21 cellular contexts compared by ENCODE assay signal in genomic region chr2:23603581-23603980, GRCh38.
A peak's percentile ranks its signal among the peaks of the same experiment; 100 is the strongest.
DNase-seq lines count a peak whose midpoint lies in the region; ATAC-seq, FAIRE-seq and TF ChIP-seq lines count a peak whose summit lies in the region.
"Had no signal": no experiment of that assay in that cellular context is flagged by ENCODE, and none has a peak within 500 bp of the region (broad histone marks: within the 10 kb centered on the region; RNA-seq: fewer than 3 reads in every experiment).

No MANE protein-coding gene starts in this region.

- TF ChIP-seq CTCF in BE2C (IDR thresholded peaks at IDR 0.05; ENCODE audit: low read depth, low read length) (no peak), H1 (IDR thresholded peaks at IDR 0.05; ENCODE audit: control extremely low read depth in 1 of 3, insufficient read depth in 1 of 3, low read depth in 1 of 3, low read length in 3 of 3) (no peak), omental fat pad (IDR thresholded peaks at IDR 0.05) (no peak)

- no peaks in the 10 kb centered on the region for H3K79me1 ChIP-seq in H1 (ENCODE audit: low read depth, low read length)

- CTCF ChIA-PET in H1 (lab: Charles Lee; ENCODE audit: partially characterized antibody) = interaction anchor here (0.6 to 2.0 kb wide), 4 partner anchors 14 to 33 kb away, joined by 3 to 6 read pairs (median 4); no protein-coding TSS in a partner anchor

- H3K9me3 ChIP-seq in BE2C (no peaks in the 10 kb centered on the region), H1 (ENCODE audit: insufficient read depth in 2 of 2, low read depth in 1 of 2, low read length in 1 of 2) (peaks cover 5 to 9% of the 10 kb centered on the region in 2 experiments; a peak in 3 of 4 replicates), muscle layer of duodenum (ENCODE audit: control insufficient read depth in 1 of 2, low read length in 2 of 2) (no peaks in the 10 kb centered on the region)

- H3K27ac ChIP-seq in H1 (ENCODE audit: low read depth, low read length) (no peak overlapping the region), muscle layer of duodenum (ENCODE audit: low read length) (peak overlapping the region; percentile 71)
- H3K27ac ChIP-seq: BLaER1 treated with 17β-estradiol and CSF1 and Interleukin-3, amounts not matched to agents 10 nM and 100 nM had no signal

- no peak overlapping the region for H2BK120ac ChIP-seq in H1 (replicated peaks; ENCODE audit: low read depth, low read length)

- no peak overlapping the region for H3K56ac ChIP-seq in H1 (replicated peaks; ENCODE audit: insufficient read length, low read depth, low read length)

- 90% methylated on average over 12 of the region's 12 CpGs; no CpG with 5 or more reads in 1 of the 2 experiments for WGBS in H1 (ENCODE audit: extremely low coverage in 1 of 2, insufficient coverage in 1 of 2, insufficient read length in 1 of 2, insufficient replicate concordance in 2 of 2, low coverage in 1 of 2, low lambda C conversion rate in 2 of 2, missing lambda C conversion rate in 1 of 2), 2 experiments

- H4K91ac ChIP-seq in H1 (replicated peaks; ENCODE audit: insufficient read length, low read length) = no peak overlapping the region

- no peak overlapping the region for H3K23ac ChIP-seq in H1 (ENCODE audit: insufficient read length)

- TF ChIP-seq POLR2A in H1 (IDR thresholded peaks at IDR 0.05; ENCODE audit: control extremely low read depth in 1 of 2, low read depth in 2 of 2, low read length in 2 of 2) = no peak

- no peak for TF ChIP-seq RAD21 in H1 (IDR thresholded peaks at IDR 0.05 in 1 of 2, conservative IDR thresholded peaks at IDR 0.05 in 1 of 2; ENCODE audit: low read depth in 2 of 2, low read length in 2 of 2)

- no peak overlapping the region for H4K5ac ChIP-seq in H1 (ENCODE audit: insufficient read length, low read depth, low read length)

- no peak overlapping the region for H3K9ac ChIP-seq in H1 (replicated peaks in 1 of 4; ENCODE audit: extremely low read depth in 1 of 4, low read depth in 3 of 4, low read length in 3 of 4)
- H3K9ac ChIP-seq: BLaER1 treated with 17β-estradiol and CSF1 and Interleukin-3, amounts not matched to agents 10 nM and 100 nM had no signal

- H2BK5ac ChIP-seq in H1 (ENCODE audit: low read depth, low read length) = no peak overlapping the region

- H2BK12ac ChIP-seq in H1 (ENCODE audit: low read depth, low read length) = no peak overlapping the region

- no peaks in the 10 kb centered on the region for H4K20me1 ChIP-seq in H1 (replicated peaks in 1 of 2; ENCODE audit: control insufficient read depth in 1 of 2, insufficient read depth in 2 of 2, low read length in 2 of 2)

- no peak overlapping the region; the same call in 1 of the 2 replicates for H4K8ac ChIP-seq in H1 (ENCODE audit: extremely low read depth, insufficient read depth, low read length)

- peak; percentile 3 for DNase-seq in BE2C
- DNase-seq in H1 (ENCODE audit: low read depth in 1 of 2, low spot score in 2 of 2) = no peak
- peak; percentile 4 for DNase-seq in retina
- no peak for DNase-seq in omental fat pad (ENCODE audit: low spot score)
- DNase-seq in stimulated activated CD4-positive, alpha-beta T cell treated with anti-CD3 and anti-CD28 coated beads, Interleukin-4, amount 100 ng/mL, for 1 hour = no peak
- DNase-seq in stimulated activated naive B cell treated with anti-CD40 and anti-IgM and Interleukin-4, amounts not matched to agents 10 μg/mL and 1 μg/mL and 100 μg/mL, for 72 hours = no peak
- DNase-seq: CD8-positive, alpha-beta memory T cell; MM.1S; NCI-H1092; NCI-H1436 treated with DMSO at 0.1 percent for 48 hours; NCI-H2029; NCI-H526; PC-3; RPMI8226 had no signal

- H3K14ac ChIP-seq in H1 (ENCODE audit: insufficient read length) = no peak overlapping the region

- H3K4me2 ChIP-seq in H1 (ENCODE audit: insufficient read depth in 1 of 2, low read depth in 2 of 2, low read length in 2 of 2) = no peak overlapping the region
- H3K4me2 ChIP-seq: BLaER1 treated with 17β-estradiol and CSF1 and Interleukin-3, amounts not matched to agents 10 nM and 100 nM; GM23338 had no signal

- peaks cover 9 to 24% of the 10 kb centered on the region in 2 donors for H3K27me3 Mint-ChIP-seq in stimulated activated naive B cell treated with anti-CD40 and anti-IgM and Interleukin-4, amounts not matched to agents 10 μg/mL and 1 μg/mL and 100 μg/mL, for 72 hours

- no peak overlapping the region for H3K4ac ChIP-seq in H1 (replicated peaks; ENCODE audit: insufficient read length, low read depth, low read length)

- TF ChIP-seq EP300 in H1 (IDR thresholded peaks at IDR 0.05; ENCODE audit: borderline replicate concordance in 1 of 2, low read depth in 2 of 2, low read length in 2 of 2) = no peak

- H3K36me3 ChIP-seq in BE2C (no peaks in the 10 kb centered on the region), H1 (ENCODE audit: control insufficient read depth in 2 of 4, insufficient read depth in 4 of 4, low read length in 3 of 4) (no peaks in the 10 kb centered on the region; a peak in 1 of 8 replicates), muscle layer of duodenum (ENCODE audit: control insufficient read depth in 1 of 2, insufficient read depth in 2 of 2, low read length in 2 of 2) (no peaks in the 10 kb centered on the region)
- H3K36me3 ChIP-seq: BLaER1 treated with 17β-estradiol and CSF1 and Interleukin-3, amounts not matched to agents 10 nM and 100 nM had no signal

- no peaks in the 10 kb centered on the region for H3K27me3 ChIP-seq in BE2C
- H3K27me3 ChIP-seq in H1 (replicated peaks in 1 of 4; ENCODE audit: control insufficient read depth in 3 of 4, extremely low read depth in 1 of 4, insufficient read depth in 3 of 4, low read length in 3 of 4) = no peaks in the 10 kb centered on the region
- H3K27me3 ChIP-seq in muscle layer of duodenum (ENCODE audit: low read depth, low read length) = no peaks in the 10 kb centered on the region

- H3K4me3 ChIP-seq in BE2C (ENCODE audit: low read depth, low read length) = no peak overlapping the region
- no peak overlapping the region for H3K4me3 ChIP-seq in H1 (ENCODE audit: extremely low read depth in 1 of 4, insufficient read depth in 2 of 4, low read depth in 3 of 4, low read length in 4 of 4)
- H3K4me3 ChIP-seq in muscle layer of duodenum (ENCODE audit: low read depth in 1 of 2, low read length in 2 of 2) = no peak overlapping the region
- H3K4me3 ChIP-seq: BLaER1 treated with 17β-estradiol and CSF1 and Interleukin-3, amounts not matched to agents 10 nM and 100 nM; GM23338 had no signal

- no peak overlapping the region for H3K18ac ChIP-seq in H1 (ENCODE audit: extremely low read depth, low read length)

- no peak overlapping the region for H2BK20ac ChIP-seq in H1 (ENCODE audit: low read length)

- H3K36me3 Mint-ChIP-seq in stimulated activated naive B cell treated with anti-CD40 and anti-IgM and Interleukin-4, amounts not matched to agents 10 μg/mL and 1 μg/mL and 100 μg/mL, for 72 hours = peaks cover 0 to 4% of the 10 kb centered on the region in 2 donors
- H3K36me3 Mint-ChIP-seq: CD8-positive, alpha-beta memory T cell had no signal

- H3K27ac Mint-ChIP-seq in stimulated activated naive B cell treated with anti-CD40 and anti-IgM and Interleukin-4, amounts not matched to agents 10 μg/mL and 1 μg/mL and 100 μg/mL, for 72 hours = no peak overlapping the region
- H3K27ac Mint-ChIP-seq: CD8-positive, alpha-beta memory T cell; GM23338 had no signal

- H3K4me1 Mint-ChIP-seq in stimulated activated naive B cell treated with anti-CD40 and anti-IgM and Interleukin-4, amounts not matched to agents 10 μg/mL and 1 μg/mL and 100 μg/mL, for 72 hours = no peaks in the 10 kb centered on the region
- H3K4me1 Mint-ChIP-seq: CD8-positive, alpha-beta memory T cell had no signal

- no peak overlapping the region for H3K4me3 Mint-ChIP-seq in stimulated activated naive B cell treated with anti-CD40 and anti-IgM and Interleukin-4, amounts not matched to agents 10 μg/mL and 1 μg/mL and 100 μg/mL, for 72 hours
- H3K4me3 Mint-ChIP-seq: CD8-positive, alpha-beta memory T cell; GM23338 had no signal

- no peak for FAIRE-seq in H1 (lab: Jason Lieb, UNC)
- FAIRE-seq: D721Med, GM12892, GM18507 had no signal

- no peak overlapping the region for H2AK5ac ChIP-seq in H1 (ENCODE audit: low read depth, low read length)

- H3K23me2 ChIP-seq in H1 (ENCODE audit: low read depth, low read length) = peaks cover 3% of the 10 kb centered on the region; the same call in 1 of the 2 replicates

- ATAC-seq in SK-N-SH treated with all-trans-retinoic acid at 6 μM for 48 hours (no peak), omental fat pad (ENCODE audit: low FRiP score) (no peak)
- ATAC-seq in stimulated activated naive B cell treated with anti-CD40 and anti-IgM and Interleukin-4, amounts not matched to agents 10 μg/mL and 1 μg/mL and 100 μg/mL, for 72 hours (replicated peaks) = no peak
- ATAC-seq: GM23338, PC-3 had no signal

- H3K4me1 ChIP-seq in BE2C = no peaks in the 10 kb centered on the region; the same call in 1 of the 2 replicates
- H3K4me1 ChIP-seq in H1 (replicated peaks in 1 of 4; ENCODE audit: control insufficient read depth in 3 of 4, insufficient read depth in 4 of 4, low read length in 3 of 4) = peaks cover 0 to 8% (median 3%) of the 10 kb centered on the region in 4 experiments; a peak in 5 of 7 replicates
- peaks cover 7 to 8% of the 10 kb centered on the region in 2 donors for H3K4me1 ChIP-seq in muscle layer of duodenum (ENCODE audit: control insufficient read depth in 1 of 2, insufficient read depth in 2 of 2, low read length in 2 of 2)
- H3K4me1 ChIP-seq: BLaER1 treated with 17β-estradiol and CSF1 and Interleukin-3, amounts not matched to agents 10 nM and 100 nM had no signal

- H2AFZ ChIP-seq in H1 (ENCODE audit: low read length) = no peak overlapping the region
- H2AFZ ChIP-seq: GM23338 had no signal

- peaks cover 7 to 8% of the 10 kb centered on the region in 2 donors for H3K9me3 Mint-ChIP-seq in stimulated activated naive B cell treated with anti-CD40 and anti-IgM and Interleukin-4, amounts not matched to agents 10 μg/mL and 1 μg/mL and 100 μg/mL, for 72 hours

- POLR2A ChIA-PET in H1 (lab: Charles Lee; ENCODE audit: partially characterized antibody) = no interaction called here

- H3K79me2 ChIP-seq in H1 (ENCODE audit: control insufficient read depth in 1 of 2, insufficient read depth in 2 of 2, low read length in 2 of 2) = no peaks in the 10 kb centered on the region

- 0 out of 2 replicates have a peak overlapping the region, but pooled peaks have one; percentile 18 for H2BK15ac ChIP-seq in H1 (ENCODE audit: low read length)

TF ChIP-seq in H1, 55 proteins besides CTCF, POLR2A, EP300 and RAD21 (continues in another document):
- TF ChIP-seq ASH2L (IDR thresholded peaks at IDR 0.05; ENCODE audit: low read length) = no peak
- TF ChIP-seq BRCA1 (IDR thresholded peaks at IDR 0.05; ENCODE audit: low read depth, low read length) = no peak
- no peak for TF ChIP-seq CREB1 (IDR thresholded peaks at IDR 0.05)
- TF ChIP-seq HDAC2 (IDR thresholded peaks at IDR 0.05; ENCODE audit: borderline replicate concordance in 1 of 2, low read depth in 2 of 2, low read length in 2 of 2) = no peak

TF ChIP-seq in SK-N-SH treated with all-trans-retinoic acid at 6 μM for 48 hours, 23 proteins besides CTCF, POLR2A, EP300 and RAD21 (continues in another document):
- TF ChIP-seq RARB (CRISPR knock-in tag; IDR thresholded peaks at IDR 0.05) (no peak), ISL1 (CRISPR knock-in tag; IDR thresholded peaks at IDR 0.05) (no peak), ZNF70 (CRISPR knock-in tag; IDR thresholded peaks at IDR 0.05) (no peak), TCF4 (CRISPR knock-in tag; IDR thresholded peaks at IDR 0.05; ENCODE audit: borderline replicate concordance) (no peak), ARNTL (CRISPR knock-in tag; IDR thresholded peaks at IDR 0.05; ENCODE audit: borderline replicate concordance, low read depth) (no peak), CSDC2 (CRISPR knock-in tag; IDR thresholded peaks at IDR 0.05) (no peak)

Comparison
In these comparisons a context has a peak if more than half of its experiments do, and no peak if none do; other contexts are left out.
1. DNase-seq: peak in BE2C (single experiment) and retina (single experiment); none in H1 (0 of 2), omental fat pad (single experiment), stimulated activated CD4-positive, alpha-beta T cell treated with anti-CD3 and anti-CD28 coated beads, Interleukin-4, amount 100 ng/mL, for 1 hour (single experiment) and stimulated activated naive B cell treated with anti-CD40 and anti-IgM and Interleukin-4, amounts not matched to agents 10 μg/mL and 1 μg/mL and 100 μg/mL, for 72 hours (single experiment).